8 cellular contexts compared by ENCODE assay signal in the genomic region with DNA sequence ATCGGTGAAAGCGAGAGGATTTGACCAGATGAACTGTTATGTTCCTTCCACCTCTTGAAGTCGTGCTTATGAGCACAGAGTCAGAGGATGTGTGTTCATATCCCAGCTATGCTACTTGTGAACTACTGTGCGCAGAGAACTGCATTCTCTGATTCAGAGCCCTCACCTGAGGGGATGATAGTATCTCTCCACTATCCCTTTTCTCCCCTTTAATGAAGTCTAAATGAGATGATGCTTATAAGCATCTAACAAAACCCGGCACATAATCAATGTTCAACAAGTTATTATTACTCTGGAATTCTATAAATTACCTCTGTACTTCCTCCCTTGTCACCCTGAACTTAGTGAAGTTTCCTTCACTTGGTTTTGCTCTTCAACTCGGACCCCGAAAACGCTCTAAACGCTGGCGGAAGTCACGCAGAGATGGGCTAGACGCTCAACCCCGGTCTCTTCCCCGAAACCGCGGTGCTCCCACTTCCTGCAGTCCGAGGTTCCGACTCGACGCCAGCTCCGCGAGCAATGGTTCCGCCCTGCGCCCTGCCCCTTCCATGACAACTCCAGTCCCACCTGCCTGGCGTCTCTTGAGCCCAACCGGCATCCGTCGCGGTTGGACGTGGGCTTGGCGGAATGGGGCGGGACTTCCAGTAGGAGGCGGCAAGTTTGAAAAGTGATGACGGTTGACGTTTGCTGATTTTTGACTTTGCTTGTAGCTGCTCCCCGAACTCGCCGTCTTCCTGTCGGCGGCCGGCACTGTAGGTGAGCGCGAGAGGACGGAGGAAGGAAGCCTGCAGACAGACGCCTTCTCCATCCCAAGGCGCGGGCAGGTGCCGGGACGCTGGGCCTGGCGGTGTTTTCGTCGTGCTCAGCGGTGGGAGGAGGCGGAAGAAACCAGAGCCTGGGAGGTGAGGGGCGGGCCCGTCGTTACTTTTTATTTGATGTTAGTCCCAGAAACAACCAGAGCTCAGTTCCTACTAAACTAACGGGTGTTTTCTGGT. TPM values are rescaled to one million over a fixed set of nuclear protein-coding genes. Genes with fewer than 3 reads are reported as not detected.
DNase-seq lines count a peak whose midpoint lies in the region; ATAC-seq and TF ChIP-seq lines count a peak whose summit lies in the region.

TSS of gene NUF2 (plus strand) at position 644 of the 995 bp plus-strand sequence. CDS start 4,098 bp downstream, outside the sequence.

- H3K9me3 Mint-ChIP-seq in natural killer cell treated with Interleukin-12 subunit alpha and Interleukin-12 subunit beta and Interleukin-15 and Interleukin-18, amount 100 ng/mL, for 72 hours, result no peaks in the 10 kb centered on the region

- no peaks in the 10 kb centered on the region for H3K27me3 Mint-ChIP-seq in natural killer cell treated with Interleukin-12 subunit alpha and Interleukin-12 subunit beta and Interleukin-15 and Interleukin-18, amount 100 ng/mL, for 72 hours

- H3K36me3 Mint-ChIP-seq in natural killer cell treated with Interleukin-12 subunit alpha and Interleukin-12 subunit beta and Interleukin-15 and Interleukin-18, amount 100 ng/mL, for 72 hours, result no peaks in the 10 kb centered on the region

- H3K27me3 ChIP-seq in H7 (ENCODE audit: control insufficient read depth, insufficient read depth, low read length), result no peaks in the 10 kb centered on the region

- DNase-seq in ELF-1 (ENCODE audit: low read depth, low spot score) (peak; percentile 100), H7 (peak; percentile 89), M059J (ENCODE audit: low read depth) (peak; percentile 98), SHP77 (lab: John Stamatoyannopoulos, UW) (peak; percentile 98), fibroblast of pulmonary artery (ENCODE audit: low read depth) (peak; percentile 100)
- DNase-seq in activated effector memory CD4-positive, alpha-beta T cell treated with Interleukin-2 at 50 U/mL for 16 hours, result peak; percentile 97
- peak; percentile 98 for DNase-seq in natural killer cell treated with Interleukin-12 subunit alpha and Interleukin-12 subunit beta and Interleukin-15 and Interleukin-18, amount 100 ng/mL, for 72 hours (ENCODE audit: low spot score)
- DNase-seq in stimulated activated naive CD8-positive, alpha-beta T cell treated with anti-CD3 and anti-CD28 coated beads, Interleukin-15, Interleukin-2, amounts not matched to agents 100 U/mL and 50 U/mL, for 24 hours, result peak; percentile 95

- TF ChIP-seq CTCF in fibroblast of pulmonary artery (IDR thresholded peaks at IDR 0.05; ENCODE audit: low read length, missing control alignments), result no peak

- ATAC-seq in natural killer cell treated with Interleukin-12 subunit alpha and Interleukin-12 subunit beta and Interleukin-15 and Interleukin-18, amount 100 ng/mL, for 72 hours, result peak; percentile 99 to 100
- ATAC-seq in stimulated activated naive CD8-positive, alpha-beta T cell treated with anti-CD3 and anti-CD28 coated beads, Interleukin-15, Interleukin-2, amounts not matched to agents 100 U/mL and 50 U/mL, for 24 hours, result peak; percentile 97

- H3K36me3 ChIP-seq in H7 (replicated peaks; ENCODE audit: control insufficient read depth, insufficient read depth, low read length), result peaks cover 3% of the 10 kb centered on the region

- H3K4me1 Mint-ChIP-seq in natural killer cell treated with Interleukin-12 subunit alpha and Interleukin-12 subunit beta and Interleukin-15 and Interleukin-18, amount 100 ng/mL, for 72 hours (ENCODE audit: low read depth in 2 of 2), result peaks cover 14 to 22% of the 10 kb centered on the region in 2 donors

- H3K4me3 Mint-ChIP-seq in natural killer cell treated with Interleukin-12 subunit alpha and Interleukin-12 subunit beta and Interleukin-15 and Interleukin-18, amount 100 ng/mL, for 72 hours, result peak within 1 kb of the TSS; percentile 94

- H3K4me3 ChIP-seq in H7 (ENCODE audit: insufficient read depth, low read depth, low read length) (peak within 1 kb of the TSS; percentile 84), fibroblast of pulmonary artery (replicated peaks; ENCODE audit: low read depth, low read length) (peak within 1 kb of the TSS; percentile 72)

- H3K27ac Mint-ChIP-seq in natural killer cell treated with Interleukin-12 subunit alpha and Interleukin-12 subunit beta and Interleukin-15 and Interleukin-18, amount 100 ng/mL, for 72 hours, result peak within 1 kb of the TSS; percentile 93 to 99

RNA-seq across cellular contexts. Expression of gene NUF2, which starts in this region (rescaled TPM):
- 55.3 and 98.7 TPM in 2 replicates for total RNA-seq in H7 (2014; rRNA removed; shearing (Covaris generic))
- 40.0 and 51.1 TPM in 2 replicates for total RNA-seq in M059J (2014; rRNA removed; shearing (Covaris generic))
- total RNA-seq in natural killer cell treated with Interleukin-12 subunit alpha and Interleukin-12 subunit beta and Interleukin-15 and Interleukin-18, amount 100 ng/mL, for 72 hours, result 10 to 100 TPM; 26.7 to 52.2 TPM

Comparison
In these comparisons a context has a peak if more than half of its experiments do, and no peak if none do; other contexts are left out.
1. Peak in every context shown above with its lines: DNase-seq, ATAC-seq and H3K4me3 ChIP-seq.